ENCODE assay signal across 1 cellular context in the genomic region with DNA sequence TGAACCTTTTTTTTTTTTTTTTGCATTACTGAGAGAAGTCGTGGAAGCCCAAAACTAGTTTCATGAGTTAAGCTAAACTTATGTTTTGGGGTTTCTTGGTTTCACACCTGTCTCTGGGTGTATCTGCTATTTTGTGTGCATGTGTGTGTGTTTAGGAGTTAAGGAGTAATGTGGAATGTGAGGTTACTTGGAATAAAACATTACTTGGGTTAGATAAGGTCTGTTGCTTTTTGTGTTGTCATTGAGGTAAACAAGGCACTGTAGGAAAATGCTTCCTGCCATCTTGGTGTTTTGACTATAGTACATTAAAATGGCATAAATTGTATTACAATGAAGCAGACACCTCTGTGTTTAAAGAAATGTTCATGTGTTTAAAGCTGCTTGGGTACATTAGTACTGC.
TF ChIP-seq lines count a peak whose summit lies in the region.

No MANE protein-coding gene starts in this region.

TF ChIP-seq in IMR-90, 13 proteins besides CTCF, POLR2A, EP300 and RAD21 (continued from another document):
- TF ChIP-seq SMC3 (IDR thresholded peaks at IDR 0.05; ENCODE audit: low read depth, low read length) (no peak), MAZ (IDR thresholded peaks at IDR 0.05; ENCODE audit: borderline replicate concordance, low read depth, low read length) (no peak), CEBPB (IDR thresholded peaks at IDR 0.05; ENCODE audit: low read depth, low read length) (no peak), BHLHE40 (IDR thresholded peaks at IDR 0.05; ENCODE audit: low read depth, low read length) (no peak), RCOR1 (IDR thresholded peaks at IDR 0.05; ENCODE audit: insufficient replicate concordance, low read length) (no peak), RFX5 (IDR thresholded peaks at IDR 0.05; ENCODE audit: low read depth, low read length) (no peak), MXI1 (IDR thresholded peaks at IDR 0.05; ENCODE audit: borderline replicate concordance, low read depth, low read length) (no peak)
- TF ChIP-seq, protein P1, sequence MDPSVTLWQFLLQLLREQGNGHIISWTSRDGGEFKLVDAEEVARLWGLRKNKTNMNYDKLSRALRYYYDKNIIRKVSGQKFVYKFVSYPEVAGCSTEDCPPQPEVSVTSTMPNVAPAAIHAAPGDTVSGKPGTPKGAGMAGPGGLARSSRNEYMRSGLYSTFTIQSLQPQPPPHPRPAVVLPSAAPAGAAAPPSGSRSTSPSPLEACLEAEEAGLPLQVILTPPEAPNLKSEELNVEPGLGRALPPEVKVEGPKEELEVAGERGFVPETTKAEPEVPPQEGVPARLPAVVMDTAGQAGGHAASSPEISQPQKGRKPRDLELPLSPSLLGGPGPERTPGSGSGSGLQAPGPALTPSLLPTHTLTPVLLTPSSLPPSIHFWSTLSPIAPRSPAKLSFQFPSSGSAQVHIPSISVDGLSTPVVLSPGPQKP (IDR thresholded peaks at IDR 0.05; ENCODE audit: borderline replicate concordance, low read depth, low read length), result no peak
